1 cellular context compared by ENCODE assay signal in genomic region chr1:92877792-92878191, GRCh38.
TF ChIP-seq lines count a peak whose summit lies in the region.

No MANE protein-coding gene starts in this region.

TF ChIP-seq in IMR-90, 13 proteins besides CTCF, POLR2A, EP300 and RAD21 (continued from another document):
- TF ChIP-seq USF2 (IDR thresholded peaks at IDR 0.05; ENCODE audit: low read depth, low read length) (no peak), MAFK (IDR thresholded peaks at IDR 0.05; ENCODE audit: low read depth, low read length) (no peak), BHLHE40 (IDR thresholded peaks at IDR 0.05; ENCODE audit: low read depth, low read length) (no peak), FOS (IDR thresholded peaks at IDR 0.05; ENCODE audit: low read depth, low read length) (no peak), MAZ (IDR thresholded peaks at IDR 0.05; ENCODE audit: borderline replicate concordance, low read depth, low read length) (no peak), ELK1 (IDR thresholded peaks at IDR 0.05; ENCODE audit: borderline replicate concordance, low read depth, low read length) (no peak), RCOR1 (IDR thresholded peaks at IDR 0.05; ENCODE audit: insufficient replicate concordance, low read length) (no peak), NFE2L2 (IDR thresholded peaks at IDR 0.05; ENCODE audit: low read depth, low read length) (no peak), CHD1 (IDR thresholded peaks at IDR 0.05; ENCODE audit: low read depth, low read length) (no peak), SMC3 (IDR thresholded peaks at IDR 0.05; ENCODE audit: low read depth, low read length) (no peak), MXI1 (IDR thresholded peaks at IDR 0.05; ENCODE audit: borderline replicate concordance, low read depth, low read length) (no peak)
